Comparison of ENCODE assay signal across 20 cellular contexts in genomic region chr13:102587916-102588315, GRCh38. TPM values are rescaled to one million over a fixed set of nuclear protein-coding genes. Genes with fewer than 3 reads are reported as not detected.
DNase-seq lines count a peak whose midpoint lies in the region; ATAC-seq and TF ChIP-seq lines count a peak whose summit lies in the region.
"Had no signal": no experiment of that assay in that cellular context is flagged by ENCODE, and none has a peak within 500 bp of the region (broad histone marks: within the 10 kb centered on the region; RNA-seq: fewer than 3 reads in every experiment).

No MANE protein-coding gene starts in this region.

- no peak overlapping the region for H3K23ac ChIP-seq in mesendoderm (ENCODE audit: low read length)

- H4K8ac ChIP-seq in mesendoderm (ENCODE audit: low read depth, low read length) = no peak overlapping the region

- H2BK120ac ChIP-seq in mesendoderm (ENCODE audit: low read depth, low read length) = no peak overlapping the region

- no peak overlapping the region for H2BK5ac ChIP-seq in mesendoderm (ENCODE audit: low read length)

- no peaks in the 10 kb centered on the region for H3K9me3 ChIP-seq in DND-41 (ENCODE audit: insufficient read depth, low read length, severe bottlenecking)

- no peak overlapping the region for H3K9ac ChIP-seq in DND-41 (ENCODE audit: low read depth, low read length)
- no peak overlapping the region for H3K9ac ChIP-seq in mesendoderm (ENCODE audit: low read length)

- no peak overlapping the region for H4K5ac ChIP-seq in mesendoderm (ENCODE audit: low read length)

- H2AFZ ChIP-seq in DND-41 (ENCODE audit: low read depth, low read length) = no peak overlapping the region

- no peaks in the 10 kb centered on the region for H3K36me3 ChIP-seq in DND-41 (ENCODE audit: insufficient read depth, low read length)
- no peaks in the 10 kb centered on the region for H3K36me3 ChIP-seq in mesendoderm (ENCODE audit: control insufficient read depth, insufficient read depth, low read length)

- no peak overlapping the region for H3K4me3 ChIP-seq in DND-41 (ENCODE audit: low read depth in 1 of 2, low read length in 2 of 2)
- H3K4me3 ChIP-seq in mesendoderm (ENCODE audit: low read length) = no peak overlapping the region

- no peaks in the 10 kb centered on the region for H3K79me2 ChIP-seq in DND-41 (ENCODE audit: insufficient read depth, low read length)
- no peaks in the 10 kb centered on the region for H3K79me2 ChIP-seq in mesendoderm (ENCODE audit: control insufficient read depth, insufficient read depth, low read length)

- H3K18ac ChIP-seq in mesendoderm (ENCODE audit: low read length) = no peak overlapping the region

- no peak for TF ChIP-seq CTCF in DND-41 (IDR thresholded peaks at IDR 0.05; ENCODE audit: borderline replicate concordance, extremely low read depth, low read length, poor library complexity, severe bottlenecking)

- H4K20me1 ChIP-seq in DND-41 (ENCODE audit: insufficient read depth, low read length) = no peaks in the 10 kb centered on the region

- peak; percentile 19 for DNase-seq in DND-41
- DNase-seq in Kasumi-1 (lab: John Stamatoyannopoulos, UW) = peak; percentile 8 to 39
- DNase-seq in OCI-M1 (lab: John Stamatoyannopoulos, UW) = peak; percentile 18
- DNase-seq in mesendoderm = peak; percentile 55
- no peak for DNase-seq in stimulated activated CD4-positive, alpha-beta T cell treated with anti-CD3 and anti-CD28 coated beads, Interleukin-12 subunit alpha, Interleukin-12 subunit beta, amount 100 ng/mL, for 4 hours
- no peak for DNase-seq in SW480 (ENCODE audit: low spot score)
- no peak for DNase-seq in SHP77 (lab: John Stamatoyannopoulos, UW)
- DNase-seq: Calu3, DMS79 treated with DMSO at 0.1 percent for 48 hours, H7, MM.1S, NCI-H1105 treated with DMSO at 0.1 percent for 48 hours, NCI-H146, NCI-H1930, NCI-H2107, NCI-H774, SHP77 treated with DMSO at 0.1 percent for 48 hours had no signal

- H3K27me3 ChIP-seq in DND-41 (ENCODE audit: insufficient read depth, low read length, poor library complexity) (peaks cover 6% of the 10 kb centered on the region), mesendoderm (ENCODE audit: insufficient read depth, low read length, poor library complexity) (no peaks in the 10 kb centered on the region)

- no peak overlapping the region for H3K4ac ChIP-seq in mesendoderm (ENCODE audit: low read depth, low read length)

- H2BK15ac ChIP-seq in mesendoderm (replicated peaks; ENCODE audit: low read depth) = no peak overlapping the region

- no peak for ATAC-seq in DND-41 (ENCODE audit: insufficient read depth, low read depth)
- ATAC-seq: HepG2, Panc1 had no signal

- H3K4me1 ChIP-seq in DND-41 (ENCODE audit: insufficient read depth, low read length) = peaks cover 14% of the 10 kb centered on the region
- H3K4me1 ChIP-seq in mesendoderm (ENCODE audit: control insufficient read depth, low read depth, low read length) = peaks cover 3% of the 10 kb centered on the region

- no peak overlapping the region for H2AK5ac ChIP-seq in mesendoderm (ENCODE audit: low read length)

- H3K27ac ChIP-seq in DND-41 (ENCODE audit: low read length) (no peak overlapping the region), mesendoderm (ENCODE audit: low read depth, low read length) (no peak overlapping the region)
- H3K27ac ChIP-seq: RWPE1 had no signal

- no peaks in the 10 kb centered on the region for H3K79me1 ChIP-seq in mesendoderm (ENCODE audit: low read length)

- no peak overlapping the region for H3K4me2 ChIP-seq in DND-41 (ENCODE audit: insufficient read depth, low read length)
- no peak overlapping the region for H3K4me2 ChIP-seq in mesendoderm (ENCODE audit: low read length)

- H3K56ac ChIP-seq in mesendoderm (ENCODE audit: low read length) = no peak overlapping the region

- no CpG with 5 or more reads among the region's 2 CpGs for WGBS in mesendoderm (ENCODE audit: extremely low coverage, insufficient coverage, low lambda C conversion rate)

RNA-seq across cellular contexts. Expression of gene TPP2, which starts 8.9 kb away (rescaled TPM):
- 50.0 TPM for polyA plus RNA-seq in mesendoderm (2013, experiment 1 of 2)
- polyA plus RNA-seq in mesendoderm (2013, experiment 2 of 2) = 51.3 TPM

Comparison
In these comparisons a context has a peak if more than half of its experiments do, and no peak if none do; other contexts are left out.
1. DNase-seq: peak in DND-41 (single experiment), Kasumi-1 (2 of 2), OCI-M1 (single experiment) and mesendoderm (single experiment); none in stimulated activated CD4-positive, alpha-beta T cell treated with anti-CD3 and anti-CD28 coated beads, Interleukin-12 subunit alpha, Interleukin-12 subunit beta, amount 100 ng/mL, for 4 hours (single experiment), SW480 (single experiment) and SHP77 (0 of 2).